Comparison of ENCODE assay signal across 1 cellular context in the genomic region with DNA sequence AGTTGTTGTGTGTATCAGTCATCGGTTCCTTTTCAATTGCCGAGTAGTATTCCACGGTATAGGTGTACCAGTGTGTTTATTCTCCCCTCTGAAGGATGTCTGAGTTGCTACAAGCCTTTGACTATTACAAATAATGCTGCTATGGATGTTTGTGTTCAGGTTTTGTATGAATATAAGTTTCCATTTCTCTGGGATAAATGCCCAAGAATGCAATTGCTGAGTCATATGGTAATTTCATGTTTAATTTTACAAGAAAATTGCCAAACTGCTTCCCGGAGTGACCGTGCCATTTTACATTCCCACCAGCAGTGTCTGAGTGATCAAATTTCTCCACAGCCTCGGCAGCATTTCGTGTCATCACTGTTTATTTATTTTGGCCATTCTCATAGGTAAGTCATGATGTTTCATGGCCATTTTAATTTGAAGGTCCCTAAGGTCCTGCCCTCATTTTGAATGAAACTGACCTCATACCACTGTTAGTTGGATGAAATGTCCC.
TF ChIP-seq lines count a peak whose summit lies in the region.

No MANE protein-coding gene starts in this region.

TF ChIP-seq in HEK293, 187 proteins besides CTCF, POLR2A, EP300 and RAD21 (continued from another document):
- TF ChIP-seq, protein P1, sequence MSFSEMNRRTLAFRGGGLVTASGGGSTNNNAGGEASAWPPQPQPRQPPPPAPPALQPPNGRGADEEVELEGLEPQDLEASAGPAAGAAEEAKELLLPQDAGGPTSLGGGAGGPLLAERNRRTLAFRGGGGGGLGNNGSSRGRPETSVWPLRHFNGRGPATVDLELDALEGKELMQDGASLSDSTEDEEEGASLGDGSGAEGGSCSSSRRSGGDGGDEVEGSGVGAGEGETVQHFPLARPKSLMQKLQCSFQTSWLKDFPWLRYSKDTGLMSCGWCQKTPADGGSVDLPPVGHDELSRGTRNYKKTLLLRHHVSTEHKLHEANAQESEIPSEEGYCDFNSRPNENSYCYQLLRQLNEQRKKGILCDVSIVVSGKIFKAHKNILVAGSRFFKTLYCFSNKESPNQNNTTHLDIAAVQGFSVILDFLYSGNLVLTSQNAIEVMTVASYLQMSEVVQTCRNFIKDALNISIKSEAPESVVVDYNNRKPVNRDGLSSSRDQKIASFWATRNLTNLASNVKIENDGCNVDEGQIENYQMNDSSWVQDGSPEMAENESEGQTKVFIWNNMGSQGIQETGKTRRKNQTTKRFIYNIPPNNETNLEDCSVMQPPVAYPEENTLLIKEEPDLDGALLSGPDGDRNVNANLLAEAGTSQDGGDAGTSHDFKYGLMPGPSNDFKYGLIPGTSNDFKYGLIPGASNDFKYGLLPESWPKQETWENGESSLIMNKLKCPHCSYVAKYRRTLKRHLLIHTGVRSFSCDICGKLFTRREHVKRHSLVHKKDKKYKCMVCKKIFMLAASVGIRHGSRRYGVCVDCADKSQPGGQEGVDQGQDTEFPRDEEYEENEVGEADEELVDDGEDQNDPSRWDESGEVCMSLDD (tag by site-specific recombination; IDR thresholded peaks at IDR 0.05), result no peak
- TF ChIP-seq, protein P2, sequence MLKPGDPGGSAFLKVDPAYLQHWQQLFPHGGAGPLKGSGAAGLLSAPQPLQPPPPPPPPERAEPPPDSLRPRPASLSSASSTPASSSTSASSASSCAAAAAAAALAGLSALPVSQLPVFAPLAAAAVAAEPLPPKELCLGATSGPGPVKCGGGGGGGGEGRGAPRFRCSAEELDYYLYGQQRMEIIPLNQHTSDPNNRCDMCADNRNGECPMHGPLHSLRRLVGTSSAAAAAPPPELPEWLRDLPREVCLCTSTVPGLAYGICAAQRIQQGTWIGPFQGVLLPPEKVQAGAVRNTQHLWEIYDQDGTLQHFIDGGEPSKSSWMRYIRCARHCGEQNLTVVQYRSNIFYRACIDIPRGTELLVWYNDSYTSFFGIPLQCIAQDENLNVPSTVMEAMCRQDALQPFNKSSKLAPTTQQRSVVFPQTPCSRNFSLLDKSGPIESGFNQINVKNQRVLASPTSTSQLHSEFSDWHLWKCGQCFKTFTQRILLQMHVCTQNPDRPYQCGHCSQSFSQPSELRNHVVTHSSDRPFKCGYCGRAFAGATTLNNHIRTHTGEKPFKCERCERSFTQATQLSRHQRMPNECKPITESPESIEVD (tag by site-specific recombination; IDR thresholded peaks at IDR 0.05), result 0 out of 2 replicates have a peak, but pooled peaks have one; percentile 15
- TF ChIP-seq ZNF654 (tag by site-specific recombination; IDR thresholded peaks at IDR 0.05; ENCODE audit: low read depth) (no peak), REPIN1 (tag by site-specific recombination; IDR thresholded peaks at IDR 0.05; ENCODE audit: low read depth) (no peak), ZFHX2 (tag by site-specific recombination; conservative IDR thresholded peaks at IDR 0.05) (no peak), ZNF529 (tag by site-specific recombination; IDR thresholded peaks at IDR 0.05; ENCODE audit: insufficient replicate concordance) (no peak), ZNF776 (tag by site-specific recombination; IDR thresholded peaks at IDR 0.05; ENCODE audit: borderline replicate concordance) (no peak), WT1 (tag by site-specific recombination; IDR thresholded peaks at IDR 0.05) (no peak), KLF16 (tag by site-specific recombination; IDR thresholded peaks at IDR 0.05) (no peak), ZNF664 (tag by site-specific recombination; IDR thresholded peaks at IDR 0.05) (no peak), ZNF146 (tag by site-specific recombination; IDR thresholded peaks at IDR 0.05) (0 out of 2 replicates have a peak, but pooled peaks have one; percentile 13), PRDM1 (tag by site-specific recombination; IDR thresholded peaks at IDR 0.05) (no peak), ZNF175 (tag by site-specific recombination; IDR thresholded peaks at IDR 0.05) (no peak), ZNF157 (tag by site-specific recombination; IDR thresholded peaks at IDR 0.05) (no peak), ZNF211 (tag by site-specific recombination; IDR thresholded peaks at IDR 0.05; ENCODE audit: low read depth) (no peak), ZNF791 (tag by site-specific recombination; IDR thresholded peaks at IDR 0.05) (no peak), ZNF121 (tag by site-specific recombination; IDR thresholded peaks at IDR 0.05) (no peak), ZNF670 (tag by site-specific recombination; IDR thresholded peaks at IDR 0.05; ENCODE audit: low read depth) (no peak), ZNF555 (tag by site-specific recombination; conservative IDR thresholded peaks at IDR 0.05) (no peak), ZNF629 (tag by site-specific recombination; IDR thresholded peaks at IDR 0.05) (0 out of 2 replicates have a peak, but pooled peaks have one; percentile 15), HOXC10 (CRISPR knock-in tag; IDR thresholded peaks at IDR 0.05) (no peak), ZNF169 (tag by site-specific recombination; IDR thresholded peaks at IDR 0.05) (no peak)
- TF ChIP-seq, protein P3, sequence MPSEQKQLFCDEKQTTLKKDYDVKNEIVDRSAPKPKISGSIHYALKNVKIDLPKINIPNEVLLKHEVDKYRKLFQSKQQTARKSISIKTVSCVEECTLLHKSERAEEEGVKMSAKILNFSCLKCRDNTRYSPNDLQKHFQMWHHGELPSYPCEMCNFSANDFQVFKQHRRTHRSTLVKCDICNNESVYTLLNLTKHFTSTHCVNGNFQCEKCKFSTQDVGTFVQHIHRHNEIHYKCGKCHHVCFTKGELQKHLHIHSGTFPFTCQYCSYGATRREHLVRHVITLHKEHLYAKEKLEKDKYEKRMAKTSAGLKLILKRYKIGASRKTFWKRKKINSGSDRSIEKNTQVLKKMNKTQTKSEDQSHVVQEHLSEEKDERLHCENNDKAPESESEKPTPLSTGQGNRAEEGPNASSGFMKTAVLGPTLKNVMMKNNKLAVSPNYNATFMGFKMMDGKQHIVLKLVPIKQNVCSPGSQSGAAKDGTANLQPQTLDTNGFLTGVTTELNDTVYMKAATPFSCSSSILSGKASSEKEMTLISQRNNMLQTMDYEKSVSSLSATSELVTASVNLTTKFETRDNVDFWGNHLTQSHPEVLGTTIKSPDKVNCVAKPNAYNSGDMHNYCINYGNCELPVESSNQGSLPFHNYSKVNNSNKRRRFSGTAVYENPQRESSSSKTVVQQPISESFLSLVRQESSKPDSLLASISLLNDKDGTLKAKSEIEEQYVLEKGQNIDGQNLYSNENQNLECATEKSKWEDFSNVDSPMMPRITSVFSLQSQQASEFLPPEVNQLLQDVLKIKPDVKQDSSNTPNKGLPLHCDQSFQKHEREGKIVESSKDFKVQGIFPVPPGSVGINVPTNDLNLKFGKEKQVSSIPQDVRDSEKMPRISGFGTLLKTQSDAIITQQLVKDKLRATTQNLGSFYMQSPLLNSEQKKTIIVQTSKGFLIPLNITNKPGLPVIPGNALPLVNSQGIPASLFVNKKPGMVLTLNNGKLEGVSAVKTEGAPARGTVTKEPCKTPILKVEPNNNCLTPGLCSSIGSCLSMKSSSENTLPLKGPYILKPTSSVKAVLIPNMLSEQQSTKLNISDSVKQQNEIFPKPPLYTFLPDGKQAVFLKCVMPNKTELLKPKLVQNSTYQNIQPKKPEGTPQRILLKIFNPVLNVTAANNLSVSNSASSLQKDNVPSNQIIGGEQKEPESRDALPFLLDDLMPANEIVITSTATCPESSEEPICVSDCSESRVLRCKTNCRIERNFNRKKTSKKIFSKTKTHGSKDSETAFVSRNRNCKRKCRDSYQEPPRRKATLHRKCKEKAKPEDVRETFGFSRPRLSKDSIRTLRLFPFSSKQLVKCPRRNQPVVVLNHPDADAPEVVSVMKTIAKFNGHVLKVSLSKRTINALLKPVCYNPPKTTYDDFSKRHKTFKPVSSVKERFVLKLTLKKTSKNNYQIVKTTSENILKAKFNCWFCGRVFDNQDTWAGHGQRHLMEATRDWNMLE (tag by site-specific recombination; conservative IDR thresholded peaks at IDR 0.05; ENCODE audit: low read depth), result no peak
- TF ChIP-seq, protein P4, sequence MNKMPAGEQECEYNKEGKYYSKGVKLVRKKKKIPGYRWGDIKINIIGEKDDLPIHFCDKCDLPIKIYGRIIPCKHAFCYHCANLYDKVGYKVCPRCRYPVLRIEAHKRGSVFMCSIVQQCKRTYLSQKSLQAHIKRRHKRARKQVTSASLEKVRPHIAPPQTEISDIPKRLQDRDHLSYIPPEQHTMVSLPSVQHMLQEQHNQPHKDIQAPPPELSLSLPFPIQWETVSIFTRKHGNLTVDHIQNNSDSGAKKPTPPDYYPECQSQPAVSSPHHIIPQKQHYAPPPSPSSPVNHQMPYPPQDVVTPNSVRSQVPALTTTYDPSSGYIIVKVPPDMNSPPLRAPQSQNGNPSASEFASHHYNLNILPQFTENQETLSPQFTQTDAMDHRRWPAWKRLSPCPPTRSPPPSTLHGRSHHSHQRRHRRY (tag by site-specific recombination; IDR thresholded peaks at IDR 0.05), result no peak
- TF ChIP-seq, protein P5, sequence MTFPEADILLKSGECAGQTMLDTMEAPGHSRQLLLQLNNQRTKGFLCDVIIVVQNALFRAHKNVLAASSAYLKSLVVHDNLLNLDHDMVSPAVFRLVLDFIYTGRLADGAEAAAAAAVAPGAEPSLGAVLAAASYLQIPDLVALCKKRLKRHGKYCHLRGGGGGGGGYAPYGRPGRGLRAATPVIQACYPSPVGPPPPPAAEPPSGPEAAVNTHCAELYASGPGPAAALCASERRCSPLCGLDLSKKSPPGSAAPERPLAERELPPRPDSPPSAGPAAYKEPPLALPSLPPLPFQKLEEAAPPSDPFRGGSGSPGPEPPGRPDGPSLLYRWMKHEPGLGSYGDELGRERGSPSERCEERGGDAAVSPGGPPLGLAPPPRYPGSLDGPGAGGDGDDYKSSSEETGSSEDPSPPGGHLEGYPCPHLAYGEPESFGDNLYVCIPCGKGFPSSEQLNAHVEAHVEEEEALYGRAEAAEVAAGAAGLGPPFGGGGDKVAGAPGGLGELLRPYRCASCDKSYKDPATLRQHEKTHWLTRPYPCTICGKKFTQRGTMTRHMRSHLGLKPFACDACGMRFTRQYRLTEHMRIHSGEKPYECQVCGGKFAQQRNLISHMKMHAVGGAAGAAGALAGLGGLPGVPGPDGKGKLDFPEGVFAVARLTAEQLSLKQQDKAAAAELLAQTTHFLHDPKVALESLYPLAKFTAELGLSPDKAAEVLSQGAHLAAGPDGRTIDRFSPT (tag by site-specific recombination; IDR thresholded peaks at IDR 0.05), result 0 out of 2 replicates have a peak, but pooled peaks have one; percentile 28
